1 cellular context compared by ENCODE assay signal in the genomic region with DNA sequence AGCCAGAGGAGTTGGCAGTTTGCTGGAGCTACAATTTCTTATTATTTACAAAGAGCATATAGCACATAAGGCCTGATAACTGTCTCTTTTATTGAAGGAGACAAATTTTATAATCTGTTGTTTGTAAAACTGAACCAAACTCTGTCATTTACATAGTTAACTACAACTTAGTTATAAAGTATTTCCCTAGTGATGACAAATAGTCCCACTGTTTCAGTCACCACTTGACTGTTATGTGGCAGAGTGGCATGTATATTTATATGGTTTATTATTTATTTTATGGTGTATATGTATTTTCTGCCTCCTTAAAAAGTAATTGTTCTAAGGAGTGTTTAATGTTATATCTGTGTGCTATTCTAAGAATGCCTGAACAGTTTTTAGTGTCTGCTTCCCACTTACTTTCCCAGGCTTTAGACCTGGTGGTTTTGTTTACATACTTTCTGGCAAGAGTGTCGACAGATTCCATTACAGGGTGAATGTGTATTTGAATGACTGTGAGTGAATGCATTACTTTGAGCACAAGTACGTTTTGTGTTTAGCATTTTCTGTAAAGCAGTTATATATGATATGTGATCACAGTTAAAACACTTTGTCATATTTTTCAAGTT.
TF ChIP-seq lines count a peak whose summit lies in the region.

No MANE protein-coding gene starts in this region.

TF ChIP-seq in HepG2, 621 proteins besides CTCF, POLR2A, EP300 and RAD21:
- TF ChIP-seq FOXA3 (CRISPR knock-in tag; IDR thresholded peaks at IDR 0.05) = 0 out of 2 replicates have a peak, but pooled peaks have one; percentile 10
- peak; percentile 90 for TF ChIP-seq ZNF317 (CRISPR knock-in tag; IDR thresholded peaks at IDR 0.05)
- TF ChIP-seq TRIM24 (CRISPR knock-in tag; IDR thresholded peaks at IDR 0.05) = no peak
- TF ChIP-seq, protein P1, sequence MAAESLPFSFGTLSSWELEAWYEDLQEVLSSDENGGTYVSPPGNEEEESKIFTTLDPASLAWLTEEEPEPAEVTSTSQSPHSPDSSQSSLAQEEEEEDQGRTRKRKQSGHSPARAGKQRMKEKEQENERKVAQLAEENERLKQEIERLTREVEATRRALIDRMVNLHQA (CRISPR knock-in tag; IDR thresholded peaks at IDR 0.05) = no peak
- TF ChIP-seq, protein P2, sequence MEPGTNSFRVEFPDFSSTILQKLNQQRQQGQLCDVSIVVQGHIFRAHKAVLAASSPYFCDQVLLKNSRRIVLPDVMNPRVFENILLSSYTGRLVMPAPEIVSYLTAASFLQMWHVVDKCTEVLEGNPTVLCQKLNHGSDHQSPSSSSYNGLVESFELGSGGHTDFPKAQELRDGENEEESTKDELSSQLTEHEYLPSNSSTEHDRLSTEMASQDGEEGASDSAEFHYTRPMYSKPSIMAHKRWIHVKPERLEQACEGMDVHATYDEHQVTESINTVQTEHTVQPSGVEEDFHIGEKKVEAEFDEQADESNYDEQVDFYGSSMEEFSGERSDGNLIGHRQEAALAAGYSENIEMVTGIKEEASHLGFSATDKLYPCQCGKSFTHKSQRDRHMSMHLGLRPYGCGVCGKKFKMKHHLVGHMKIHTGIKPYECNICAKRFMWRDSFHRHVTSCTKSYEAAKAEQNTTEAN (CRISPR knock-in tag; conservative IDR thresholded peaks at IDR 0.05) = no peak
- no peak for TF ChIP-seq TP53 (CRISPR knock-in tag; conservative IDR thresholded peaks at IDR 0.05)
- TF ChIP-seq ELF3 (CRISPR knock-in tag; IDR thresholded peaks at IDR 0.05) = no peak
- TF ChIP-seq ZNF644 (CRISPR knock-in tag; IDR thresholded peaks at IDR 0.05; ENCODE audit: low read depth) = no peak
- TF ChIP-seq, protein P3, sequence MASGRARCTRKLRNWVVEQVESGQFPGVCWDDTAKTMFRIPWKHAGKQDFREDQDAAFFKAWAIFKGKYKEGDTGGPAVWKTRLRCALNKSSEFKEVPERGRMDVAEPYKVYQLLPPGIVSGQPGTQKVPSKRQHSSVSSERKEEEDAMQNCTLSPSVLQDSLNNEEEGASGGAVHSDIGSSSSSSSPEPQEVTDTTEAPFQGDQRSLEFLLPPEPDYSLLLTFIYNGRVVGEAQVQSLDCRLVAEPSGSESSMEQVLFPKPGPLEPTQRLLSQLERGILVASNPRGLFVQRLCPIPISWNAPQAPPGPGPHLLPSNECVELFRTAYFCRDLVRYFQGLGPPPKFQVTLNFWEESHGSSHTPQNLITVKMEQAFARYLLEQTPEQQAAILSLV (CRISPR knock-in tag; IDR thresholded peaks at IDR 0.05; ENCODE audit: borderline replicate concordance) = no peak
- TF ChIP-seq ZNF251 (CRISPR knock-in tag; IDR thresholded peaks at IDR 0.05) = no peak
- TF ChIP-seq MYNN (CRISPR knock-in tag; IDR thresholded peaks at IDR 0.05; ENCODE audit: low read depth) = no peak
- TF ChIP-seq ZNF3 (CRISPR knock-in tag; IDR thresholded peaks at IDR 0.05) = peak; percentile 91
- TF ChIP-seq TCF7L2 (IDR thresholded peaks at IDR 0.05; ENCODE audit: low read depth, low read length) = no peak
- TF ChIP-seq ZNF567 (CRISPR knock-in tag; IDR thresholded peaks at IDR 0.05; ENCODE audit: borderline replicate concordance) = no peak
- TF ChIP-seq, protein P4, sequence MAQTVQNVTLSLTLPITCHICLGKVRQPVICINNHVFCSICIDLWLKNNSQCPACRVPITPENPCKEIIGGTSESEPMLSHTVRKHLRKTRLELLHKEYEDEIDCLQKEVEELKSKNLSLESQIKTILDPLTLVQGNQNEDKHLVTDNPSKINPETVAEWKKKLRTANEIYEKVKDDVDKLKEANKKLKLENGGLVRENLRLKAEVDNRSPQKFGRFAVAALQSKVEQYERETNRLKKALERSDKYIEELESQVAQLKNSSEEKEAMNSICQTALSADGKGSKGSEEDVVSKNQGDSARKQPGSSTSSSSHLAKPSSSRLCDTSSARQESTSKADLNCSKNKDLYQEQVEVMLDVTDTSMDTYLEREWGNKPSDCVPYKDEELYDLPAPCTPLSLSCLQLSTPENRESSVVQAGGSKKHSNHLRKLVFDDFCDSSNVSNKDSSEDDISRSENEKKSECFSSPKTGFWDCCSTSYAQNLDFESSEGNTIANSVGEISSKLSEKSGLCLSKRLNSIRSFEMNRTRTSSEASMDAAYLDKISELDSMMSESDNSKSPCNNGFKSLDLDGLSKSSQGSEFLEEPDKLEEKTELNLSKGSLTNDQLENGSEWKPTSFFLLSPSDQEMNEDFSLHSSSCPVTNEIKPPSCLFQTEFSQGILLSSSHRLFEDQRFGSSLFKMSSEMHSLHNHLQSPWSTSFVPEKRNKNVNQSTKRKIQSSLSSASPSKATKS (CRISPR knock-in tag; IDR thresholded peaks at IDR 0.05) = no peak
- TF ChIP-seq, protein P5, sequence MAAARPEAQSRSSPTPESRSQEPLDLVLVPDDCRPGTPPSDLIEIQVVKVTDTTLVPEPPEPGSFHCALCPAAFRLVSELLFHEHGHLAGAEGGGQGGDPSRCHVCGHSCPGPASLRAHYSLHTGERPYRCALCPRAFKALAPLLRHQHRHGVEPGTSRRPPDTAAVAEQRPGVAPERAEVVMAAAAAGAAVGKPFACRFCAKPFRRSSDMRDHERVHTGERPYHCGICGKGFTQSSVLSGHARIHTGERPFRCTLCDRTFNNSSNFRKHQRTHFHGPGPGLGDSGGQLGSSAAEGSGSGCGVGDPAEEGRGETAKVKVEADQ (CRISPR knock-in tag; IDR thresholded peaks at IDR 0.05; ENCODE audit: borderline replicate concordance) = no peak
- TF ChIP-seq, protein P6, sequence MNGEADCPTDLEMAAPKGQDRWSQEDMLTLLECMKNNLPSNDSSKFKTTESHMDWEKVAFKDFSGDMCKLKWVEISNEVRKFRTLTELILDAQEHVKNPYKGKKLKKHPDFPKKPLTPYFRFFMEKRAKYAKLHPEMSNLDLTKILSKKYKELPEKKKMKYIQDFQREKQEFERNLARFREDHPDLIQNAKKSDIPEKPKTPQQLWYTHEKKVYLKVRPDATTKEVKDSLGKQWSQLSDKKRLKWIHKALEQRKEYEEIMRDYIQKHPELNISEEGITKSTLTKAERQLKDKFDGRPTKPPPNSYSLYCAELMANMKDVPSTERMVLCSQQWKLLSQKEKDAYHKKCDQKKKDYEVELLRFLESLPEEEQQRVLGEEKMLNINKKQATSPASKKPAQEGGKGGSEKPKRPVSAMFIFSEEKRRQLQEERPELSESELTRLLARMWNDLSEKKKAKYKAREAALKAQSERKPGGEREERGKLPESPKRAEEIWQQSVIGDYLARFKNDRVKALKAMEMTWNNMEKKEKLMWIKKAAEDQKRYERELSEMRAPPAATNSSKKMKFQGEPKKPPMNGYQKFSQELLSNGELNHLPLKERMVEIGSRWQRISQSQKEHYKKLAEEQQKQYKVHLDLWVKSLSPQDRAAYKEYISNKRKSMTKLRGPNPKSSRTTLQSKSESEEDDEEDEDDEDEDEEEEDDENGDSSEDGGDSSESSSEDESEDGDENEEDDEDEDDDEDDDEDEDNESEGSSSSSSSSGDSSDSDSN (CRISPR knock-in tag; IDR thresholded peaks at IDR 0.05) = no peak
- no peak for TF ChIP-seq GATAD2A (CRISPR knock-in tag; IDR thresholded peaks at IDR 0.05)
